In genomic region chr21:42753804-42754203, GRCh38 we compare ENCODE assay signal across 22 cellular contexts.
"Had no signal": no experiment of that assay in that cellular context is flagged by ENCODE, and none has a peak within 500 bp of the region (broad histone marks: within the 10 kb centered on the region; RNA-seq: fewer than 3 reads in every experiment).

No MANE protein-coding gene starts in this region.

- H3K9me3 ChIP-seq: MG63, SJSA1 had no signal

- H3K4me3 ChIP-seq: MG63, SJSA1, SK-N-MC had no signal

- H3K27me3 ChIP-seq: MG63, SJSA1 had no signal

- H3K27ac ChIP-seq: RWPE1, SJSA1, SK-N-MC had no signal

- H3K4me1 ChIP-seq: SJSA1 had no signal

- H3K36me3 ChIP-seq: MG63, SJSA1 had no signal

- DNase-seq: KBM-7, MG63, NCI-H1092, NCI-H1105 treated with DMSO at 0.1 percent for 48 hours, NCI-H1417 treated with DMSO at 0.1 percent for 48 hours, NCI-H146, NCI-H1694 treated with DMSO at 0.1 percent for 48 hours, NCI-H1930, NCI-H2081, NCI-H2107, NCI-H2227 treated with DMSO at 0.1 percent for 48 hours, NCI-H446, NCI-H510A, NCI-H524 treated with DMSO at 0.1 percent for 48 hours, NCI-H69, NCI-H774, PC-3, Right ventricle myocardium superior, SIG-M5 had no signal
